Comparison of ENCODE assay signal across 8 cellular contexts in the genomic region with DNA sequence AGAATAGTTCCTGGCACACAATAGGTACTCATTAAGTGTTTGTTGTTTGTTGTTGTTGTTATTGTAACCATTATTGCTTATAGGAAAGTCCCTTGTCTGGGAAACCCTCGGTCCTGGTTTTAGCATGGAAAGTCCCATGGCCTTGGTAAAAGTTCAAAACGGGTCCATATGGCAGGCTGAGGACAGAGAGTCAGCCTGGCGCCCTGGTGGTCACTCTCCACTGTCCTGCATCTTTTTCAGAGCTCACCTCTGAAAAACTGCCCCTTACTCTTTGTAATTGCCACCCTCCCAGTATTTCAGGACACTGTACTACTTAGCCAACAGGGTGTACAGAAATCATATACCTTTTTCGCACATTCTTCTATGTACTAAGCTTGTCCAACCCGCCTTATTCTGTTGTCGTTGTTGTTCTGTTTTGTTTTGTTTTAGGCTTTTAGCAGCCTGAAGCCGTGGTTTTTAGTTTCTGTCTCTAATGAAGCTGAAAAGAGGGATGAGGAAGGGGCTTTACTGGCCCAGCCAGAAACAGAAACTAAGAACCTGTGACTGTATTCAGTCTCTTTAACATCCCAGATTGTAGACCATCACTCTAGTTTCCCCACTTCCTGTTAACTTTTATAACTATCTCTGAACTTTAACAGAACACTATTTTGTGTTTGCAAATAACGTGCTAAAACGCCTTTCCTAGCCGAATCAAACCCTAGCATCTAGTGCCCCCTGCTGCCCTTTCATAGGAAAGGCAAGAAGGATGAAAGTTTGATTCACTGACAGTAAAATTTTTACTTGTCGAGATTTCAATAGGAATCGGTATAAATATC. TPM values are rescaled to one million over a fixed set of nuclear protein-coding genes. Genes with fewer than 3 reads are reported as not detected.
DNase-seq lines count a peak whose midpoint lies in the region; ATAC-seq, FAIRE-seq and TF ChIP-seq lines count a peak whose summit lies in the region.

No MANE protein-coding gene starts in this region.

- peak overlapping the region; percentile 77 to 78 for H3K27ac ChIP-seq in uterus

- H3K36me3 ChIP-seq in uterus: no peaks in the 10 kb centered on the region

- in situ Hi-C loops in Caki2 (cut with HindIII; ENCODE audit: low pct_unique_long_range_greater_than_20kb, low sequenced_read_pairs): loop anchor here (25.0 kb wide), 2 partner anchors 251 to 376 kb away; a partner anchor contains a TSS

- TF ChIP-seq CTCF in uterus (IDR thresholded peaks at IDR 0.05): peak; percentile 86 to 91 (median 90)

- no peak for TF ChIP-seq POLR2A in uterus (IDR thresholded peaks at IDR 0.05)

- peak; percentile 41 for ATAC-seq in GM21515 (IDR thresholded peaks at IDR 0.05; ENCODE audit: unreplicated experiment)

- peak; percentile 77 for FAIRE-seq in RCC 7860 (lab: Jason Lieb, UNC)

- H3K4me3 ChIP-seq in uterus: peak overlapping the region; percentile 64 to 81

- intact Hi-C loops in uterus (cut with DNase I; ENCODE audit: low total_unique reads): loop anchor here (10.0 kb wide), 1 partner anchor 69 kb away; no protein-coding TSS in a partner anchor

- H3K27me3 ChIP-seq in uterus: no peaks in the 10 kb centered on the region

- DNase-seq in Caki2 (ENCODE audit: low read depth) (peak; percentile 70), KG1 (lab: John Stamatoyannopoulos, UW) (peak; percentile 78), RCC 7860 (ENCODE audit: low spot score) (peak; percentile 59), germinal center (ENCODE audit: low spot score) (peak; percentile 71), occipital lobe (lab: John Stamatoyannopoulos, UW) (peak; percentile 33), uterus (peak; percentile 54 to 56)
- DNase-seq in activated T-helper 9 cell treated with anti-CD3 and anti-CD28 coated beads, Interleukin-2, amount 50 U/mL, for 16 hours (ENCODE audit: low read depth): peak; percentile 30

- H3K4me1 ChIP-seq in uterus: no peaks in the 10 kb centered on the region

- H3K9me3 ChIP-seq in uterus: no peaks in the 10 kb centered on the region

RNA-seq across cellular contexts. Expression of a gene that starts 7.6 kb away (rescaled TPM):
- total RNA-seq in Caki2 (2014; rRNA removed; shearing (Covaris generic); ENCODE audit: low replicate concordance): 101 and 113 TPM in 2 replicates
- total RNA-seq in occipital lobe (104 TPM), uterus (10 to 100 TPM in 3 of 4 donors, 1 to 10 TPM in 1; 9.5 to 65.0 (median 32.8) TPM)

Comparison
In these comparisons a context has a peak if more than half of its experiments do, and no peak if none do; other contexts are left out.
1. Peak in every context shown above with its lines: DNase-seq, ATAC-seq, H3K4me3 ChIP-seq and H3K27ac ChIP-seq.